Comparison of ENCODE assay signal across 22 cellular contexts in the genomic region with DNA sequence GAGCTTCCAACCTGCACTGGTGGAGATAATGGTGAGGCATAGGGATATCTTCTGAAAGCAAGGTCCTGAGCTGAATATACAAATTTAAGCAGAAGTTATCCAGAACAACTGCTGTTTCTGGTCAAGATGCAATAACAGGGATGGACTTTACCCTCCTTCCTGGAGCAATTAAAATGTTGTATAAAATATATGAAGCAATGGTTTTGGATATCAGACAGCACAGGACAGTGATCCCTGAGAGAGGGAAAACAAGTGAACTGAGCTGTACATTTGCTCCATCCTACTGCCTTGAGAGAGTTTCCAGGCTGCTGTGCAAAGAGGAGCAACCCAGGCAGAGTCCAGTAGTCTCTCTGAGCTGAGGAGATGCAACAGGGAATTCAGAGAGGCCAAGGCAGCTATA.
"Had no signal": no experiment of that assay in that cellular context is flagged by ENCODE, and none has a peak within 500 bp of the region (broad histone marks: within the 10 kb centered on the region; RNA-seq: fewer than 3 reads in every experiment).

No MANE protein-coding gene starts in this region.

- H3K9ac ChIP-seq: neural progenitor cell had no signal

- H3K9me3 ChIP-seq: ovary, right lobe of liver, vagina had no signal

- H3K4me1 ChIP-seq: neural progenitor cell, right lobe of liver, spleen had no signal

- H3K36me3 ChIP-seq: esophagus muscularis mucosa, neural progenitor cell, ovary, right lobe of liver, spleen, vagina had no signal

- ATAC-seq: foreskin keratinocyte; left lobe of liver; naive thymus-derived CD4-positive, alpha-beta T cell; right lobe of liver; stimulated activated naive B cell treated with anti-CD40 and anti-IgM and Interleukin-4, amounts not matched to agents 10 μg/mL and 1 μg/mL and 100 μg/mL, for 72 hours had no signal

- DNase-seq: dermis blood vessel endothelial cell; effector memory CD4-positive, alpha-beta T cell; foreskin keratinocyte; hypothalamus; immature natural killer cell; islet precursor cell; naive thymus-derived CD4-positive, alpha-beta T cell; nucleus accumbens; ovary; posterior cingulate gyrus; retina; right lobe of liver; spleen; stimulated activated CD4-positive, alpha-beta T cell treated with anti-CD3 and anti-CD28 coated beads, Interleukin-4, amount 100 ng/mL, for 4 hours; stimulated activated naive B cell treated with anti-CD40 and anti-IgM and Interleukin-4, amounts not matched to agents 10 μg/mL and 1 μg/mL and 100 μg/mL, for 72 hours; trophoblast cell had no signal

- H3K4me3 ChIP-seq: coronary artery, esophagus muscularis mucosa, lung, neural progenitor cell, ovary, right lobe of liver, spleen, vagina had no signal

- H3K27me3 ChIP-seq: esophagus muscularis mucosa, foreskin keratinocyte, neural progenitor cell, ovary, right lobe of liver, spleen, vagina had no signal

- H3K27ac ChIP-seq: coronary artery, esophagus muscularis mucosa, foreskin keratinocyte, neural progenitor cell, ovary, right lobe of liver, spleen, vagina had no signal
